13 cellular contexts compared by ENCODE assay signal in genomic region chr9:87516222-87516930, GRCh38. TPM values are rescaled to one million over a fixed set of nuclear protein-coding genes. Genes with fewer than 3 reads are reported as not detected.
DNase-seq lines count a peak whose midpoint lies in the region; ATAC-seq lines count a peak whose summit lies in the region.
"Had no signal": no experiment of that assay in that cellular context is flagged by ENCODE, and none has a peak within 500 bp of the region (broad histone marks: within the 10 kb centered on the region; RNA-seq: fewer than 3 reads in every experiment).

No MANE protein-coding gene starts in this region.

- no peak overlapping the region for H3K4me3 Mint-ChIP-seq in stimulated activated naive CD8-positive, alpha-beta T cell treated with anti-CD3 and anti-CD28 coated beads, Interleukin-15, amount 100 ng/mL, for 72 hours

- peaks cover 9% of the 10 kb centered on the region for H3K36me3 ChIP-seq in SJCRH30

- no peaks in the 10 kb centered on the region for H3K27me3 ChIP-seq in SJCRH30

- peak; percentile 81 for DNase-seq in COLO829 (ENCODE audit: low spot score)
- peak; percentile 32 to 36 for DNase-seq in SJCRH30
- peak; percentile 68 for DNase-seq in glomerular endothelial cell (ENCODE audit: extremely low read depth, low read depth, low spot score)
- peak; percentile 87 for DNase-seq in posterior vena cava (ENCODE audit: low spot score)
- DNase-seq in activated CD4-positive, alpha-beta T cell treated with anti-CD3 and anti-CD28 coated beads, Interleukin-2, amount 50 U/mL, for 4 hours, result no peak
- DNase-seq in stimulated activated naive CD8-positive, alpha-beta T cell treated with anti-CD3 and anti-CD28 coated beads, Interleukin-15, amount 100 ng/mL, for 72 hours, result no peak
- DNase-seq in AG08396 (ENCODE audit: low spot score), result no peak
- DNase-seq: activated CD8-positive, alpha-beta memory T cell treated with anti-CD3 and anti-CD28 coated beads for 24 hours; DMS53; H7; NCI-H446 treated with DMSO at 0.1 percent for 48 hours; stimulated activated CD4-positive, alpha-beta T cell treated with anti-CD3 and anti-CD28 coated beads, Interleukin-1b, Interleukin-23, amount 100 ng/mL, for 48 hours had no signal

- H3K9me3 ChIP-seq in SJCRH30 (replicated peaks), result no peaks in the 10 kb centered on the region

- H3K4me1 ChIP-seq in SJCRH30, result peaks cover 5% of the 10 kb centered on the region; the same call in 1 of the 2 replicates

- H3K4me3 ChIP-seq in SJCRH30, result no peak overlapping the region

- ATAC-seq in GM21526 (IDR thresholded peaks at IDR 0.05; ENCODE audit: low FRiP score, unreplicated experiment), result no peak
- no peak for ATAC-seq in stimulated activated naive CD8-positive, alpha-beta T cell treated with anti-CD3 and anti-CD28 coated beads, Interleukin-15, amount 100 ng/mL, for 72 hours

- H3K27me3 Mint-ChIP-seq in stimulated activated naive CD8-positive, alpha-beta T cell treated with anti-CD3 and anti-CD28 coated beads, Interleukin-15, amount 100 ng/mL, for 72 hours, result peaks cover 33% of the 10 kb centered on the region

- no peaks in the 10 kb centered on the region for H3K4me1 Mint-ChIP-seq in stimulated activated naive CD8-positive, alpha-beta T cell treated with anti-CD3 and anti-CD28 coated beads, Interleukin-15, amount 100 ng/mL, for 72 hours

- H3K27ac Mint-ChIP-seq in stimulated activated naive CD8-positive, alpha-beta T cell treated with anti-CD3 and anti-CD28 coated beads, Interleukin-15, amount 100 ng/mL, for 72 hours, result no peak overlapping the region

- H3K27ac ChIP-seq in SJCRH30, result no peak overlapping the region

- no peaks in the 10 kb centered on the region for H3K9me3 Mint-ChIP-seq in stimulated activated naive CD8-positive, alpha-beta T cell treated with anti-CD3 and anti-CD28 coated beads, Interleukin-15, amount 100 ng/mL, for 72 hours

- intact Hi-C loops in posterior vena cava (cut with DNase I), result loop anchor here (10.0 kb wide), 2 partner anchors 88 to 138 kb away; no protein-coding TSS in a partner anchor

RNA-seq across cellular contexts. Expression of gene DAPK1, which starts 18.7 kb away (rescaled TPM):
- total RNA-seq in SJCRH30 (2014; rRNA removed; shearing (Covaris generic)), result 62.0 and 73.5 TPM in 2 replicates
- total RNA-seq in glomerular endothelial cell (63.0 and 63.8 TPM in 2 replicates), posterior vena cava (10 to 100 TPM; 33.2 to 34.3 TPM)

Comparison
In these comparisons a context has a peak if more than half of its experiments do, and no peak if none do; other contexts are left out.
1. DNase-seq: peak in COLO829 (single experiment), SJCRH30 (2 of 2), glomerular endothelial cell (single experiment) and posterior vena cava (single experiment); none in activated CD4-positive, alpha-beta T cell treated with anti-CD3 and anti-CD28 coated beads, Interleukin-2, amount 50 U/mL, for 4 hours (0 of 2), stimulated activated naive CD8-positive, alpha-beta T cell treated with anti-CD3 and anti-CD28 coated beads, Interleukin-15, amount 100 ng/mL, for 72 hours (0 of 2) and AG08396 (single experiment).